In genomic region chr19:1839658-1840540, GRCh38 we compare ENCODE assay signal across 16 cellular contexts. TPM values are rescaled to one million over a fixed set of nuclear protein-coding genes. Genes with fewer than 3 reads are reported as not detected.
DNase-seq lines count a peak whose midpoint lies in the region; ATAC-seq, FAIRE-seq and TF ChIP-seq lines count a peak whose summit lies in the region.
"Had no signal": no experiment of that assay in that cellular context is flagged by ENCODE, and none has a peak within 500 bp of the region (broad histone marks: within the 10 kb centered on the region; RNA-seq: fewer than 3 reads in every experiment).

No MANE protein-coding gene starts in this region.

- in situ Hi-C loops in KBM-7 (cut with MboI; ENCODE audit: low pct_unique_long_range_greater_than_20kb, low sequenced_read_pairs), result no loop called here

- H2AFZ ChIP-seq in H1 (ENCODE audit: low read length) (no peak overlapping the region), neuronal stem cell (ENCODE audit: low read length) (no peak overlapping the region)

- peaks cover 82 to 98% (median 93%) of the 10 kb centered on the region in 10 experiments for H3K4me1 ChIP-seq in BLaER1 treated with 17β-estradiol and CSF1 and Interleukin-3, amounts not matched to agents 10 nM and 100 nM
- 0 out of 7 replicates have a peak, but pooled peaks cover 0 to 2% (median 0%) of the 10 kb centered on the region in 4 experiments for H3K4me1 ChIP-seq in H1 (replicated peaks in 1 of 4; ENCODE audit: control insufficient read depth in 3 of 4, insufficient read depth in 4 of 4, low read length in 3 of 4)
- peaks cover 2 to 15% of the 10 kb centered on the region in 2 donors for H3K4me1 ChIP-seq in neuronal stem cell (ENCODE audit: control insufficient read depth in 2 of 2, insufficient read depth in 1 of 2, low read depth in 1 of 2, low read length in 2 of 2)
- H3K4me1 ChIP-seq in naive thymus-derived CD4-positive, alpha-beta T cell (ENCODE audit: control insufficient read depth in 2 of 2, insufficient read depth in 2 of 2, low read length in 2 of 2), result peaks cover 0 to 19% of the 10 kb centered on the region in 2 donors

- POLR2A ChIA-PET in H1 (lab: Charles Lee; ENCODE audit: partially characterized antibody), result interaction anchor here (1.0 to 1.5 kb wide), 2 partner anchors 12 to 13 kb away, joined by 4 read pairs; no protein-coding TSS in a partner anchor
- POLR2A ChIA-PET in naive thymus-derived CD4-positive, alpha-beta T cell (lab: Charles Lee), result interaction anchor here (1.6 kb wide), 1 partner anchor 10 kb away, joined by 4 read pairs; no protein-coding TSS in a partner anchor

- H4K91ac ChIP-seq in H1 (replicated peaks; ENCODE audit: insufficient read length, low read length), result no peak overlapping the region
- H4K91ac ChIP-seq in neuronal stem cell (ENCODE audit: low read depth, low read length, poor library complexity), result no peak overlapping the region

- H4K5ac ChIP-seq in H1 (ENCODE audit: insufficient read length, low read depth, low read length), result no peak overlapping the region

- peak overlapping the region; percentile 84; the same call in 1 of the 2 replicates for H4K8ac ChIP-seq in H1 (ENCODE audit: extremely low read depth, insufficient read depth, low read length)
- no peak overlapping the region for H4K8ac ChIP-seq in neuronal stem cell (ENCODE audit: low read depth, low read length)

- peak overlapping the region; percentile 67 to 100 (median 99); a peak in 17 of 22 replicates for H3K9ac ChIP-seq in BLaER1 treated with 17β-estradiol and CSF1 and Interleukin-3, amounts not matched to agents 10 nM and 100 nM
- H3K9ac ChIP-seq in H1 (replicated peaks in 1 of 4; ENCODE audit: extremely low read depth in 1 of 4, low read depth in 3 of 4, low read length in 3 of 4) (no peak overlapping the region), neuronal stem cell (ENCODE audit: low read depth, low read length, poor library complexity) (no peak overlapping the region)

- peaks cover 19 to 68% (median 44%) of the 10 kb centered on the region in 7 donors for H3K4me1 Mint-ChIP-seq in naive thymus-derived CD4-positive, alpha-beta T cell

- WGBS in H1 (ENCODE audit: extremely low coverage in 1 of 2, insufficient coverage in 1 of 2, insufficient read length in 1 of 2, insufficient replicate concordance in 2 of 2, low coverage in 1 of 2, low lambda C conversion rate in 2 of 2, missing lambda C conversion rate in 1 of 2), 2 experiments, result 93% methylated on average over 24 of the region's 25 CpGs; no CpG with 5 or more reads in 1 of the 2 experiments
- WGBS in neuronal stem cell (ENCODE audit: extremely low coverage in 2 of 2, insufficient read length in 2 of 2, insufficient replicate concordance in 1 of 2), 2 donors, result no CpG with 5 or more reads among the region's 25 CpGs

- H3K4me3 Mint-ChIP-seq in naive thymus-derived CD4-positive, alpha-beta T cell, result peak overlapping the region in 3 of 10 donors; percentile 18 to 23 (median 21)

- no peaks in the 10 kb centered on the region for H3K27me3 Mint-ChIP-seq in naive thymus-derived CD4-positive, alpha-beta T cell

- H3K27ac Mint-ChIP-seq in naive thymus-derived CD4-positive, alpha-beta T cell, result peak overlapping the region in 2 of 9 donors; percentile 33 to 65

- no peak for ATAC-seq in naive thymus-derived CD4-positive, alpha-beta T cell

- no peak overlapping the region for H2BK12ac ChIP-seq in H1 (ENCODE audit: low read depth, low read length)
- H2BK12ac ChIP-seq in neuronal stem cell (ENCODE audit: low read length), result no peak overlapping the region

- no peak for TF ChIP-seq RAD21 in H1 (IDR thresholded peaks at IDR 0.05 in 1 of 2, conservative IDR thresholded peaks at IDR 0.05 in 1 of 2; ENCODE audit: low read depth in 2 of 2, low read length in 2 of 2)

- peak overlapping the region in 7 of 10 experiments; percentile 42 to 65 (median 58); a peak in 8 of 20 replicates for H3K4me3 ChIP-seq in BLaER1 treated with 17β-estradiol and CSF1 and Interleukin-3, amounts not matched to agents 10 nM and 100 nM
- no peak overlapping the region for H3K4me3 ChIP-seq in H1 (ENCODE audit: extremely low read depth in 1 of 4, insufficient read depth in 2 of 4, low read depth in 3 of 4, low read length in 4 of 4)
- H3K4me3 ChIP-seq in neuronal stem cell (ENCODE audit: low read length in 2 of 2), result peak overlapping the region in 1 of 2 donors; percentile 9
- H3K4me3 ChIP-seq in naive thymus-derived CD4-positive, alpha-beta T cell (ENCODE audit: low read length), result no peak overlapping the region
- H3K4me3 ChIP-seq: HAP-1 had no signal

- intact Hi-C loops in naive thymus-derived CD4-positive, alpha-beta T cell (cut with micrococcal nuclease), result no loop called here

- H3K79me1 ChIP-seq in H1 (ENCODE audit: low read depth, low read length) (peaks cover 30% of the 10 kb centered on the region), neuronal stem cell (ENCODE audit: low read depth, low read length) (peaks cover 31% of the 10 kb centered on the region)

- H2BK20ac ChIP-seq in H1 (ENCODE audit: low read length), result no peak overlapping the region

- H3K4ac ChIP-seq in H1 (replicated peaks; ENCODE audit: insufficient read length, low read depth, low read length) (no peak overlapping the region), neuronal stem cell (ENCODE audit: low read length) (no peak overlapping the region)

- peaks cover 4 to 64% (median 45%) of the 10 kb centered on the region in 11 experiments; a peak in 20 of 22 replicates for H3K36me3 ChIP-seq in BLaER1 treated with 17β-estradiol and CSF1 and Interleukin-3, amounts not matched to agents 10 nM and 100 nM
- no peaks in the 10 kb centered on the region for H3K36me3 ChIP-seq in H1 (ENCODE audit: control insufficient read depth in 2 of 4, insufficient read depth in 4 of 4, low read length in 3 of 4)
- peaks cover under 1 to 19% of the 10 kb centered on the region in 2 donors for H3K36me3 ChIP-seq in neuronal stem cell (replicated peaks in 1 of 2; ENCODE audit: control insufficient read depth in 2 of 2, insufficient read depth in 2 of 2, low read length in 2 of 2)
- peaks cover 0 to 29% (median 0%) of the 10 kb centered on the region in 3 experiments for H3K36me3 ChIP-seq in naive thymus-derived CD4-positive, alpha-beta T cell (ENCODE audit: control insufficient read depth in 2 of 3, insufficient read depth in 3 of 3, low read length in 3 of 3)

- FAIRE-seq in H1 (lab: Jason Lieb, UNC), result no peak
- FAIRE-seq: astrocyte, RCC 7860 had no signal

- no peaks in the 10 kb centered on the region for H3K9me3 Mint-ChIP-seq in naive thymus-derived CD4-positive, alpha-beta T cell

- TF ChIP-seq EP300 in H1 (IDR thresholded peaks at IDR 0.05; ENCODE audit: borderline replicate concordance in 1 of 2, low read depth in 2 of 2, low read length in 2 of 2), result no peak

- no peaks in the 10 kb centered on the region for H3K9me3 ChIP-seq in BLaER1 treated with 17β-estradiol and CSF1 and Interleukin-3, amounts not matched to agents 10 nM and 100 nM (replicated peaks in 1 of 11)
- no peaks in the 10 kb centered on the region for H3K9me3 ChIP-seq in H1 (ENCODE audit: insufficient read depth in 2 of 2, low read depth in 1 of 2, low read length in 1 of 2)
- H3K9me3 ChIP-seq in neuronal stem cell (replicated peaks in 1 of 2; ENCODE audit: control insufficient read depth in 2 of 2, insufficient read depth in 1 of 2, low read depth in 1 of 2, low read length in 2 of 2), result no peaks in the 10 kb centered on the region
- H3K9me3 ChIP-seq in naive thymus-derived CD4-positive, alpha-beta T cell (ENCODE audit: control insufficient read depth in 2 of 3, low read length in 3 of 3), result no peaks in the 10 kb centered on the region
- H3K9me3 ChIP-seq: HAP-1 had no signal

- H3K23me2 ChIP-seq in H1 (ENCODE audit: low read depth, low read length), result no peaks in the 10 kb centered on the region

- CTCF ChIA-PET in H1 (lab: Charles Lee; ENCODE audit: partially characterized antibody), result interaction anchor here (1.1 to 14.9 kb wide), 6 partner anchors 9 to 204 kb away, joined by 3 to 228 read pairs (median 18); partner anchors contain the start of gene REXO1
- CTCF ChIA-PET in naive thymus-derived CD4-positive, alpha-beta T cell (lab: Charles Lee), result no interaction called here

- H3K27ac ChIP-seq in BLaER1 treated with 17β-estradiol and CSF1 and Interleukin-3, amounts not matched to agents 10 nM and 100 nM, result peak overlapping the region in 7 of 11 experiments; percentile 2 to 100 (median 49); a peak in 9 of 22 replicates
- no peak overlapping the region for H3K27ac ChIP-seq in H1 (ENCODE audit: low read depth, low read length)
- no peak overlapping the region for H3K27ac ChIP-seq in neuronal stem cell (replicated peaks; ENCODE audit: low read length)
- H3K27ac ChIP-seq in naive thymus-derived CD4-positive, alpha-beta T cell (ENCODE audit: low read depth, low read length), result no peak overlapping the region

- no peak for TF ChIP-seq CTCF in H1 (IDR thresholded peaks at IDR 0.05; ENCODE audit: control extremely low read depth in 1 of 3, insufficient read depth in 1 of 3, low read depth in 1 of 3, low read length in 3 of 3)

- H3K27me3 ChIP-seq in BLaER1 treated with 17β-estradiol and CSF1 and Interleukin-3, amounts not matched to agents 10 nM and 100 nM, result no peaks in the 10 kb centered on the region
- H3K27me3 ChIP-seq in H1 (replicated peaks in 1 of 4; ENCODE audit: control insufficient read depth in 3 of 4, extremely low read depth in 1 of 4, insufficient read depth in 3 of 4, low read length in 3 of 4) (no peaks in the 10 kb centered on the region), neuronal stem cell (ENCODE audit: control insufficient read depth in 3 of 3, insufficient read depth in 3 of 3, low read depth in 1 of 3, low read length in 3 of 3) (no peaks in the 10 kb centered on the region)
- H3K27me3 ChIP-seq in naive thymus-derived CD4-positive, alpha-beta T cell (ENCODE audit: control insufficient read depth in 2 of 2, insufficient read depth in 2 of 2, low read length in 2 of 2), result no peaks in the 10 kb centered on the region
- H3K27me3 ChIP-seq: dorsolateral prefrontal cortex had no signal

- H3K4me2 ChIP-seq in BLaER1 treated with 17β-estradiol and CSF1 and Interleukin-3, amounts not matched to agents 10 nM and 100 nM, result peak overlapping the region; percentile 95 to 100 (median 97)
- no peak overlapping the region for H3K4me2 ChIP-seq in H1 (ENCODE audit: insufficient read depth in 1 of 2, low read depth in 2 of 2, low read length in 2 of 2)
- H3K4me2 ChIP-seq in neuronal stem cell (ENCODE audit: insufficient read depth, low read length, poor library complexity, severe bottlenecking), result no peak overlapping the region

- no peaks in the 10 kb centered on the region for H3K36me3 Mint-ChIP-seq in naive thymus-derived CD4-positive, alpha-beta T cell

- H2BK120ac ChIP-seq in H1 (replicated peaks; ENCODE audit: low read depth, low read length) (no peak overlapping the region), neuronal stem cell (ENCODE audit: low read depth, low read length) (no peak overlapping the region)

- no peak overlapping the region for H3K14ac ChIP-seq in H1 (ENCODE audit: insufficient read length)
- no peak overlapping the region for H3K14ac ChIP-seq in neuronal stem cell (ENCODE audit: low read length)

- no peak overlapping the region for H3K56ac ChIP-seq in H1 (replicated peaks; ENCODE audit: insufficient read length, low read depth, low read length)

- TF ChIP-seq POLR2A in H1 (IDR thresholded peaks at IDR 0.05; ENCODE audit: control extremely low read depth in 1 of 2, low read depth in 2 of 2, low read length in 2 of 2), result no peak

- no peak overlapping the region; the same call in 1 of the 2 replicates for H2BK5ac ChIP-seq in H1 (ENCODE audit: low read depth, low read length)
- no peak overlapping the region for H2BK5ac ChIP-seq in neuronal stem cell (ENCODE audit: low read length)

- H2AK5ac ChIP-seq in H1 (ENCODE audit: low read depth, low read length) (no peak overlapping the region), neuronal stem cell (ENCODE audit: low read depth, low read length) (peak overlapping the region; percentile 49)

- H3K23ac ChIP-seq in H1 (ENCODE audit: insufficient read length) (no peak overlapping the region), neuronal stem cell (ENCODE audit: low read depth, low read length, poor library complexity) (peak overlapping the region; percentile 57)

- no peak overlapping the region for H2BK15ac ChIP-seq in H1 (ENCODE audit: low read length)
- H2BK15ac ChIP-seq in neuronal stem cell (ENCODE audit: low read length), result no peak overlapping the region

- peaks cover 71 to 100% (median 100%) of the 10 kb centered on the region in 11 experiments for H4K20me1 ChIP-seq in BLaER1 treated with 17β-estradiol and CSF1 and Interleukin-3, amounts not matched to agents 10 nM and 100 nM
- H4K20me1 ChIP-seq in H1 (replicated peaks in 1 of 2; ENCODE audit: control insufficient read depth in 1 of 2, insufficient read depth in 2 of 2, low read length in 2 of 2), result peaks cover 19 to 36% of the 10 kb centered on the region in 2 experiments

- DNase-seq in KBM-7 (peak; percentile 45), H1 (ENCODE audit: low read depth in 1 of 2, low spot score in 2 of 2) (no peak), neuronal stem cell (ENCODE audit: low spot score) (no peak), iPS-NIHi7 (ENCODE audit: extremely low spot score) (no peak), NCI-H510A treated with DMSO at 0.1 percent for 48 hours (lab: John Stamatoyannopoulos, UW) (no peak), NCI-H2171 treated with DMSO at 0.1 percent for 48 hours (lab: John Stamatoyannopoulos, UW) (no peak)
- DNase-seq in naive thymus-derived CD4-positive, alpha-beta T cell, result no peak
- DNase-seq: dorsolateral prefrontal cortex, NCI-H187, NCI-H526, substantia nigra, T-helper 1 cell had no signal

- H3K18ac ChIP-seq in H1 (ENCODE audit: extremely low read depth, low read length) (no peak overlapping the region), neuronal stem cell (ENCODE audit: low read length) (no peak overlapping the region)

- H3K79me2 ChIP-seq in H1 (ENCODE audit: control insufficient read depth in 1 of 2, insufficient read depth in 2 of 2, low read length in 2 of 2), result peaks cover 3 to 75% of the 10 kb centered on the region in 2 experiments; a peak in 3 of 4 replicates

RNA-seq across cellular contexts. Expression of gene REXO1, which starts 8.4 kb away (rescaled TPM):
- 42.4 and 44.3 TPM in 2 replicates for total RNA-seq in H1 (2021; fragmentation: NEBNext Ultra II Directional; extraction: Animal tissue kit (Norgen Biotek cat#: 25700))
- 44.3 and 69.6 TPM in 2 replicates for polyA plus RNA-seq in H1 (2011; rRNA removed)
- 21.3 TPM for polyA plus RNA-seq in H1 (2011; cell fraction: cytosol; rRNA removed)
- 69.2 TPM for polyA plus RNA-seq in H1 (2011; cell fraction: nucleus; rRNA removed)
- polyA plus RNA-seq in H1 (2012, experiment 1 of 2), result 35.1 to 44.9 TPM (median 43.7 TPM) in 4 replicates
- 33.4 TPM for polyA plus RNA-seq in H1 (2012, experiment 2 of 2)
- 22.8 TPM for polyA plus RNA-seq in H1 (2013, experiment 1 of 2)
- polyA plus RNA-seq in H1 (2013, experiment 2 of 2), result 21.3 TPM
- polyA minus RNA-seq in H1 (2011; rRNA and poly(A)+ RNA removed), result 18.8 and 19.5 TPM in 2 replicates
- 24.8 TPM for polyA minus RNA-seq in H1 (2011; cell fraction: cytosol; rRNA and poly(A)+ RNA removed)
- polyA minus RNA-seq in H1 (2011; cell fraction: nucleus; rRNA and poly(A)+ RNA removed), result 20.1 TPM
- polyA plus RNA-seq in neuronal stem cell (2013, experiment 1 of 2), result 15.0 TPM
- polyA plus RNA-seq in neuronal stem cell (2013, experiment 2 of 2), result 16.5 TPM
- total RNA-seq in naive thymus-derived CD4-positive, alpha-beta T cell, result 10 to 100 TPM; 52.7 to 92.6 (median 73.1) TPM
- polyA plus RNA-seq in naive thymus-derived CD4-positive, alpha-beta T cell, result 1 to 10 TPM; 5.4 to 9.6 TPM

RNA-seq across cellular contexts. Expression of gene KLF16, which starts 23.5 kb away (rescaled TPM):
- total RNA-seq in H1 (2021; fragmentation: NEBNext Ultra II Directional; extraction: Animal tissue kit (Norgen Biotek cat#: 25700)), result 45.9 and 53.2 TPM in 2 replicates
- polyA plus RNA-seq in H1 (2011; rRNA removed), result 14.3 and 44.7 TPM in 2 replicates
- polyA plus RNA-seq in H1 (2011; cell fraction: cytosol; rRNA removed), result 15.0 TPM
- 29.0 TPM for polyA plus RNA-seq in H1 (2011; cell fraction: nucleus; rRNA removed)
- polyA plus RNA-seq in H1 (2012, experiment 1 of 2), result 15.6 to 26.7 TPM (median 23.8 TPM) in 4 replicates
- polyA plus RNA-seq in H1 (2012, experiment 2 of 2), result 21.5 TPM
- polyA plus RNA-seq in H1 (2013, experiment 1 of 2), result 27.2 TPM
- polyA plus RNA-seq in H1 (2013, experiment 2 of 2), result 28.5 TPM
- polyA minus RNA-seq in H1 (2011; rRNA and poly(A)+ RNA removed), result 1.1 and 2.2 TPM in 2 replicates
- 32.1 TPM for polyA minus RNA-seq in H1 (2011; cell fraction: cytosol; rRNA and poly(A)+ RNA removed)
- polyA minus RNA-seq in H1 (2011; cell fraction: nucleus; rRNA and poly(A)+ RNA removed), result 10.4 TPM
- 12.8 TPM for polyA plus RNA-seq in neuronal stem cell (2013, experiment 1 of 2)
- 12.5 TPM for polyA plus RNA-seq in neuronal stem cell (2013, experiment 2 of 2)
- total RNA-seq in naive thymus-derived CD4-positive, alpha-beta T cell, result 10 to 100 TPM; 20.5 to 65.2 (median 21.1) TPM
- polyA plus RNA-seq in naive thymus-derived CD4-positive, alpha-beta T cell, result under 1 TPM; 0.41 to 0.47 TPM

RNA-seq across cellular contexts. Expression of gene ATP8B3, which starts 27.8 kb away (rescaled TPM):
- total RNA-seq in H1 (2021; fragmentation: NEBNext Ultra II Directional; extraction: Animal tissue kit (Norgen Biotek cat#: 25700)), result 2.9 and 4.1 TPM in 2 replicates
- 9.3 and 10.0 TPM in 2 replicates for polyA plus RNA-seq in H1 (2011; rRNA removed)
- polyA plus RNA-seq in H1 (2011; cell fraction: cytosol; rRNA removed), result 9.1 TPM
- 19.8 TPM for polyA plus RNA-seq in H1 (2011; cell fraction: nucleus; rRNA removed)
- polyA plus RNA-seq in H1 (2012, experiment 1 of 2), result 4.2 to 8.7 TPM (median 7.7 TPM) in 4 replicates
- polyA plus RNA-seq in H1 (2012, experiment 2 of 2), result 4.7 TPM
- 5.4 TPM for polyA plus RNA-seq in H1 (2013, experiment 1 of 2)
- 4.9 TPM for polyA plus RNA-seq in H1 (2013, experiment 2 of 2)
- 4.7 and 7.9 TPM in 2 replicates for polyA minus RNA-seq in H1 (2011; rRNA and poly(A)+ RNA removed)
- polyA minus RNA-seq in H1 (2011; cell fraction: cytosol; rRNA and poly(A)+ RNA removed), result 5.4 TPM
- polyA minus RNA-seq in H1 (2011; cell fraction: nucleus; rRNA and poly(A)+ RNA removed), result 5.2 TPM
- 0.79 TPM for polyA plus RNA-seq in neuronal stem cell (2013, experiment 1 of 2)
- 0.80 TPM for polyA plus RNA-seq in neuronal stem cell (2013, experiment 2 of 2)
- 10 to 100 TPM in 1 of 5 experiments, 1 to 10 TPM in 4; 1.8 to 15.3 (median 4.0) TPM for total RNA-seq in naive thymus-derived CD4-positive, alpha-beta T cell
- polyA plus RNA-seq in naive thymus-derived CD4-positive, alpha-beta T cell, result under 1 TPM; 0.83 TPM

RNA-seq across cellular contexts. Expression of gene ABHD17A, which starts 45.4 kb away (rescaled TPM):
- 41.2 and 45.3 TPM in 2 replicates for total RNA-seq in H1 (2021; fragmentation: NEBNext Ultra II Directional; extraction: Animal tissue kit (Norgen Biotek cat#: 25700))
- polyA plus RNA-seq in H1 (2011; rRNA removed), result 87.4 and 98.0 TPM in 2 replicates
- 60.4 TPM for polyA plus RNA-seq in H1 (2011; cell fraction: cytosol; rRNA removed)
- 86.1 TPM for polyA plus RNA-seq in H1 (2011; cell fraction: nucleus; rRNA removed)
- 15.8 to 35.0 TPM (median 33.1 TPM) in 4 replicates for polyA plus RNA-seq in H1 (2012, experiment 1 of 2)
- 33.7 TPM for polyA plus RNA-seq in H1 (2012, experiment 2 of 2)
- polyA plus RNA-seq in H1 (2013, experiment 1 of 2), result 35.1 TPM
- 34.7 TPM for polyA plus RNA-seq in H1 (2013, experiment 2 of 2)
- 8.1 and 11.4 TPM in 2 replicates for polyA minus RNA-seq in H1 (2011; rRNA and poly(A)+ RNA removed)
- 24.5 TPM for polyA minus RNA-seq in H1 (2011; cell fraction: cytosol; rRNA and poly(A)+ RNA removed)
- polyA minus RNA-seq in H1 (2011; cell fraction: nucleus; rRNA and poly(A)+ RNA removed), result 18.1 TPM
- polyA plus RNA-seq in neuronal stem cell (2013, experiment 1 of 2), result 44.4 TPM
- polyA plus RNA-seq in neuronal stem cell (2013, experiment 2 of 2), result 44.1 TPM
- total RNA-seq in naive thymus-derived CD4-positive, alpha-beta T cell, result 100 to 1,000 TPM in 4 of 5 experiments, 10 to 100 TPM in 1; 92.9 to 175 (median 127) TPM
- 100 to 1,000 TPM; 135 to 140 TPM for polyA plus RNA-seq in naive thymus-derived CD4-positive, alpha-beta T cell

Comparison
In these comparisons a context has a peak if more than half of its experiments do, and no peak if none do; other contexts are left out.
1. H3K27ac ChIP-seq: peak in BLaER1 treated with 17β-estradiol and CSF1 and Interleukin-3, amounts not matched to agents 10 nM and 100 nM (7 of 11); none in H1 (single experiment), neuronal stem cell (single experiment) and naive thymus-derived CD4-positive, alpha-beta T cell (single experiment).
2. H3K4me2 ChIP-seq: peak in BLaER1 treated with 17β-estradiol and CSF1 and Interleukin-3, amounts not matched to agents 10 nM and 100 nM (11 of 11); none in H1 (0 of 2) and neuronal stem cell (single experiment).
3. H3K4me3 ChIP-seq: peak in BLaER1 treated with 17β-estradiol and CSF1 and Interleukin-3, amounts not matched to agents 10 nM and 100 nM (7 of 10); none in H1 (0 of 4) and naive thymus-derived CD4-positive, alpha-beta T cell (single experiment).
4. H3K9ac ChIP-seq: peak in BLaER1 treated with 17β-estradiol and CSF1 and Interleukin-3, amounts not matched to agents 10 nM and 100 nM (11 of 11); none in H1 (0 of 4) and neuronal stem cell (single experiment).